15 cellular contexts compared by ENCODE assay signal in genomic region chr16:57067347-57067746, GRCh38. TPM values are rescaled to one million over a fixed set of nuclear protein-coding genes. Genes with fewer than 3 reads are reported as not detected.
A peak's percentile ranks its signal among the peaks of the same experiment; 100 is the strongest.
DNase-seq lines count a peak whose midpoint lies in the region; ATAC-seq, FAIRE-seq and TF ChIP-seq lines count a peak whose summit lies in the region.
"Had no signal": no experiment of that assay in that cellular context is flagged by ENCODE, and none has a peak within 500 bp of the region (broad histone marks: within the 10 kb centered on the region; RNA-seq: fewer than 3 reads in every experiment).

No MANE protein-coding gene starts in this region.

- H3K36me3 Mint-ChIP-seq in activated naive CD8-positive, alpha-beta T cell, result peaks cover 3% of the 10 kb centered on the region
- H3K36me3 Mint-ChIP-seq in activated naive CD8-positive, alpha-beta T cell treated with anti-CD3 and anti-CD28 coated beads, Interleukin-2, amount 50 U/mL, for 24 hours (ENCODE audit: low read depth), result peaks cover 27% of the 10 kb centered on the region
- H3K36me3 Mint-ChIP-seq in activated naive CD4-positive, alpha-beta T cell treated with anti-CD3 and anti-CD28 coated beads, Interleukin-2, amount 50 U/mL, for 72 hours, result peaks cover 6 to 22% of the 10 kb centered on the region in 2 donors
- H3K36me3 Mint-ChIP-seq in stimulated activated naive B cell treated with anti-CD40 and anti-IgM and Interleukin-4, amounts not matched to agents 10 μg/mL and 1 μg/mL and 100 μg/mL, for 72 hours, result peaks cover 66 to 75% of the 10 kb centered on the region in 2 donors

- H3K4me1 Mint-ChIP-seq in activated naive CD8-positive, alpha-beta T cell (ENCODE audit: low read depth), result peaks cover 24% of the 10 kb centered on the region
- peaks cover 31% of the 10 kb centered on the region for H3K4me1 Mint-ChIP-seq in activated naive CD8-positive, alpha-beta T cell treated with anti-CD3 and anti-CD28 coated beads, Interleukin-2, amount 50 U/mL, for 24 hours
- peaks cover 63 to 77% of the 10 kb centered on the region in 2 donors for H3K4me1 Mint-ChIP-seq in stimulated activated naive B cell treated with anti-CD40 and anti-IgM and Interleukin-4, amounts not matched to agents 10 μg/mL and 1 μg/mL and 100 μg/mL, for 72 hours

- TF ChIP-seq POLR2A in GM12891 (IDR thresholded peaks at IDR 0.05; ENCODE audit: low read depth, low read length) (no peak), Peyer's patch (IDR thresholded peaks at IDR 0.05) (no peak)

- no peak for DNase-seq in activated naive CD8-positive, alpha-beta T cell treated with anti-CD3 and anti-CD28 coated beads, Interleukin-2, amount 50 U/mL, for 24 hours
- DNase-seq in GM12891 (ENCODE audit: insufficient read length, low spot score) (no peak), activated gamma-delta T cell treated with Interleukin-2 at 50 U/mL for 16 hours (no peak), Peyer's patch (no peak)
- DNase-seq in activated naive CD4-positive, alpha-beta T cell treated with anti-CD3 and anti-CD28 coated beads, Interleukin-2, amount 50 U/mL, for 72 hours (ENCODE audit: low spot score in 2 of 2), result no peak
- no peak for DNase-seq in stimulated activated naive B cell treated with anti-CD40 and anti-IgM and Interleukin-4, amounts not matched to agents 10 μg/mL and 1 μg/mL and 100 μg/mL, for 72 hours
- DNase-seq: ACHN, DMS 273 treated with DMSO at 0.1 percent for 48 hours, NCI-H1417 treated with DMSO at 0.1 percent for 48 hours, NCI-H2029 treated with DMSO at 0.1 percent for 48 hours, NCI-H510A treated with DMSO at 0.1 percent for 48 hours, SJCRH30 had no signal

- no peak overlapping the region for H3K27ac ChIP-seq in Peyer's patch
- H3K27ac ChIP-seq: SJCRH30 had no signal

- H3K27me3 Mint-ChIP-seq in activated naive CD8-positive, alpha-beta T cell, result no peaks in the 10 kb centered on the region
- no peaks in the 10 kb centered on the region for H3K27me3 Mint-ChIP-seq in activated naive CD8-positive, alpha-beta T cell treated with anti-CD3 and anti-CD28 coated beads, Interleukin-2, amount 50 U/mL, for 24 hours
- H3K27me3 Mint-ChIP-seq in stimulated activated naive B cell treated with anti-CD40 and anti-IgM and Interleukin-4, amounts not matched to agents 10 μg/mL and 1 μg/mL and 100 μg/mL, for 72 hours, result no peaks in the 10 kb centered on the region
- H3K27me3 Mint-ChIP-seq: IgD-negative memory B cell had no signal

- TF ChIP-seq CTCF in Peyer's patch (IDR thresholded peaks at IDR 0.05), result no peak

- no peaks in the 10 kb centered on the region for H3K4me1 ChIP-seq in Peyer's patch
- H3K4me1 ChIP-seq: HAP-1 had no signal

- peaks cover 0 to 15% (median 0%) of the 10 kb centered on the region in 3 donors for H3K36me3 ChIP-seq in Peyer's patch
- H3K36me3 ChIP-seq: HAP-1, SJCRH30 had no signal

- no peak overlapping the region for H3K4me3 Mint-ChIP-seq in activated naive CD8-positive, alpha-beta T cell
- no peak overlapping the region for H3K4me3 Mint-ChIP-seq in activated naive CD8-positive, alpha-beta T cell treated with anti-CD3 and anti-CD28 coated beads, Interleukin-2, amount 50 U/mL, for 24 hours
- peak overlapping the region; percentile 42 to 50 for H3K4me3 Mint-ChIP-seq in stimulated activated naive B cell treated with anti-CD40 and anti-IgM and Interleukin-4, amounts not matched to agents 10 μg/mL and 1 μg/mL and 100 μg/mL, for 72 hours
- H3K4me3 Mint-ChIP-seq: IgD-negative memory B cell had no signal

- H3K27ac Mint-ChIP-seq in activated naive CD8-positive, alpha-beta T cell, result peak overlapping the region; percentile 72
- no peak overlapping the region for H3K27ac Mint-ChIP-seq in activated naive CD8-positive, alpha-beta T cell treated with anti-CD3 and anti-CD28 coated beads, Interleukin-2, amount 50 U/mL, for 24 hours
- H3K27ac Mint-ChIP-seq in activated naive CD4-positive, alpha-beta T cell treated with anti-CD3 and anti-CD28 coated beads, Interleukin-2, amount 50 U/mL, for 72 hours, result peak overlapping the region; percentile 52 to 89
- peak overlapping the region; percentile 83 for H3K27ac Mint-ChIP-seq in stimulated activated naive B cell treated with anti-CD40 and anti-IgM and Interleukin-4, amounts not matched to agents 10 μg/mL and 1 μg/mL and 100 μg/mL, for 72 hours

- ATAC-seq in activated naive CD8-positive, alpha-beta T cell treated with anti-CD3 and anti-CD28 coated beads, Interleukin-2, amount 50 U/mL, for 24 hours, result no peak
- no peak for ATAC-seq in activated naive CD4-positive, alpha-beta T cell treated with anti-CD3 and anti-CD28 coated beads, Interleukin-2, amount 50 U/mL, for 72 hours
- ATAC-seq in stimulated activated naive B cell treated with anti-CD40 and anti-IgM and Interleukin-4, amounts not matched to agents 10 μg/mL and 1 μg/mL and 100 μg/mL, for 72 hours (replicated peaks), result peak; percentile 63 to 67

- no peaks in the 10 kb centered on the region for H3K9me3 Mint-ChIP-seq in activated naive CD8-positive, alpha-beta T cell (ENCODE audit: low read depth)
- no peaks in the 10 kb centered on the region for H3K9me3 Mint-ChIP-seq in activated naive CD8-positive, alpha-beta T cell treated with anti-CD3 and anti-CD28 coated beads, Interleukin-2, amount 50 U/mL, for 24 hours
- H3K9me3 Mint-ChIP-seq in activated naive CD4-positive, alpha-beta T cell treated with anti-CD3 and anti-CD28 coated beads, Interleukin-2, amount 50 U/mL, for 72 hours, result no peaks in the 10 kb centered on the region
- H3K9me3 Mint-ChIP-seq in stimulated activated naive B cell treated with anti-CD40 and anti-IgM and Interleukin-4, amounts not matched to agents 10 μg/mL and 1 μg/mL and 100 μg/mL, for 72 hours, result peaks cover 0 to 6% of the 10 kb centered on the region in 2 donors
- H3K9me3 Mint-ChIP-seq: IgD-negative memory B cell had no signal

- H3K4me3 ChIP-seq in Peyer's patch, result no peak overlapping the region
- H3K4me3 ChIP-seq: HAP-1, SJCRH30 had no signal

- no peaks in the 10 kb centered on the region for H3K27me3 ChIP-seq in Peyer's patch
- H3K27me3 ChIP-seq: SJCRH30 had no signal

- no peaks in the 10 kb centered on the region for H3K9me3 ChIP-seq in Peyer's patch
- H3K9me3 ChIP-seq: HAP-1, SJCRH30 had no signal

- no peak for FAIRE-seq in GM12891 (lab: Jason Lieb, UNC)

TF ChIP-seq in GM12891, 5 proteins besides CTCF, POLR2A, EP300 and RAD21:
- TF ChIP-seq POLR2AphosphoS5 (IDR thresholded peaks at IDR 0.05; ENCODE audit: low read depth, low read length), result no peak
- TF ChIP-seq TAF1 (IDR thresholded peaks at IDR 0.05; ENCODE audit: low read depth, low read length), result no peak
- no peak for TF ChIP-seq PAX5 (IDR thresholded peaks at IDR 0.05; ENCODE audit: insufficient read depth, low read length, severe bottlenecking)
- TF ChIP-seq SPI1 (IDR thresholded peaks at IDR 0.05; ENCODE audit: low read depth, low read length), result 0 out of 2 replicates have a peak, but pooled peaks have one; percentile 22
- no peak for TF ChIP-seq POU2F2 (IDR thresholded peaks at IDR 0.05; ENCODE audit: low read depth, low read length)

RNA-seq across cellular contexts. Expression of gene CPNE2, which starts 25.0 kb away (rescaled TPM):
- polyA plus RNA-seq in GM12891 (2012; ENCODE audit: low read depth, missing spikeins), result 13.0 TPM
- 10 to 100 TPM in 1 of 2 donors, 1 to 10 TPM in 1; 5.1 to 11.5 TPM for total RNA-seq in activated naive CD4-positive, alpha-beta T cell treated with anti-CD3 and anti-CD28 coated beads, Interleukin-2, amount 50 U/mL, for 72 hours
- 10 to 100 TPM; 26.4 to 73.9 (median 64.8) TPM for total RNA-seq in Peyer's patch

Comparison
In these comparisons a context has a peak if more than half of its experiments do, and no peak if none do; other contexts are left out.
1. H3K4me3 Mint-ChIP-seq: peak in stimulated activated naive B cell treated with anti-CD40 and anti-IgM and Interleukin-4, amounts not matched to agents 10 μg/mL and 1 μg/mL and 100 μg/mL, for 72 hours (2 of 2); none in activated naive CD8-positive, alpha-beta T cell (single experiment) and activated naive CD8-positive, alpha-beta T cell treated with anti-CD3 and anti-CD28 coated beads, Interleukin-2, amount 50 U/mL, for 24 hours (single experiment).
2. ATAC-seq: peak in stimulated activated naive B cell treated with anti-CD40 and anti-IgM and Interleukin-4, amounts not matched to agents 10 μg/mL and 1 μg/mL and 100 μg/mL, for 72 hours (2 of 2); none in activated naive CD8-positive, alpha-beta T cell treated with anti-CD3 and anti-CD28 coated beads, Interleukin-2, amount 50 U/mL, for 24 hours (single experiment) and activated naive CD4-positive, alpha-beta T cell treated with anti-CD3 and anti-CD28 coated beads, Interleukin-2, amount 50 U/mL, for 72 hours (0 of 2).